Comparison of ENCODE assay signal across 28 cellular contexts in genomic region chr15:68034071-68034470, GRCh38.
"Had no signal": no experiment of that assay in that cellular context is flagged by ENCODE, and none has a peak within 500 bp of the region (broad histone marks: within the 10 kb centered on the region; RNA-seq: fewer than 3 reads in every experiment).

No MANE protein-coding gene starts in this region.

- H3K4me1 ChIP-seq: adrenal gland, body of pancreas, foreskin keratinocyte, gastrocnemius medialis had no signal

- H3K36me3 ChIP-seq: adrenal gland, gastrocnemius medialis, heart left ventricle, WERI-Rb-1 had no signal

- ATAC-seq: activated CD4-positive, CD25-positive, alpha-beta regulatory T cell treated with anti-CD3 and anti-CD28 coated beads, Interleukin-2, amount 50 U/mL, for 24 hours; activated CD8-positive, alpha-beta T cell treated with anti-CD3 and anti-CD28 coated beads for 36 hours; activated naive CD8-positive, alpha-beta T cell treated with anti-CD3 and anti-CD28 coated beads, Interleukin-2, amount 50 U/mL, for 24 hours; activated T-cell treated with anti-CD3 and anti-CD28 coated beads, Interleukin-2, amount 50 U/mL, for 4 hours; body of pancreas; esophagus mucosa; foreskin keratinocyte; gastrocnemius medialis; heart left ventricle; T-helper 17 cell had no signal

- H3K9me3 ChIP-seq: adrenal gland, body of pancreas, gastrocnemius medialis had no signal

- H3K4me3 ChIP-seq: adrenal gland, body of pancreas, coronary artery, dorsolateral prefrontal cortex, gastrocnemius medialis, heart left ventricle had no signal

- H3K27me3 ChIP-seq: adrenal gland, body of pancreas, heart left ventricle had no signal

- H3K27ac ChIP-seq: adrenal gland, body of pancreas, coronary artery, dorsolateral prefrontal cortex, foreskin keratinocyte, gastrocnemius medialis, heart left ventricle, WERI-Rb-1 had no signal

- DNase-seq: activated B cell treated with CpG ODN at 0.5 μM for 24 hours; activated CD4-positive, alpha-beta T cell treated with anti-CD3 and anti-CD28 coated beads for 48 hours; activated CD4-positive, alpha-beta T cell treated with anti-CD3 and anti-CD28 coated beads, Interleukin-2, amount 50 U/mL, for 1 hour; activated CD4-positive, alpha-beta T cell treated with anti-CD3 and anti-CD28 coated beads, Interleukin-2, amount 50 U/mL, for 48 hours; activated CD8-positive, alpha-beta memory T cell treated with anti-CD3 and anti-CD28 coated beads for 24 hours; activated CD8-positive, alpha-beta T cell treated with anti-CD3 and anti-CD28 coated beads for 36 hours; activated effector memory CD4-positive, alpha-beta T cell treated with anti-CD3 and anti-CD28 coated beads, Interleukin-2, amount 50 U/mL, for 16 hours; activated naive CD4-positive, alpha-beta T cell treated with anti-CD3 and anti-CD28 coated beads for 36 hours; activated naive CD8-positive, alpha-beta T cell treated with anti-CD3 and anti-CD28 coated beads for 36 hours; activated naive CD8-positive, alpha-beta T cell treated with anti-CD3 and anti-CD28 coated beads, Interleukin-2, amount 50 U/mL, for 24 hours; activated T-cell treated with anti-CD3 and anti-CD28 coated beads, Interleukin-2, amount 50 U/mL, for 4 hours; amygdala; aorta; body of pancreas; effector memory CD4-positive, alpha-beta T cell; endodermal cell; foreskin keratinocyte; gastrocnemius medialis; glutamatergic neuron; heart left ventricle; T-helper 17 cell; T1000; WERI-Rb-1 had no signal
